29 cellular contexts compared by ENCODE assay signal in the genomic region with DNA sequence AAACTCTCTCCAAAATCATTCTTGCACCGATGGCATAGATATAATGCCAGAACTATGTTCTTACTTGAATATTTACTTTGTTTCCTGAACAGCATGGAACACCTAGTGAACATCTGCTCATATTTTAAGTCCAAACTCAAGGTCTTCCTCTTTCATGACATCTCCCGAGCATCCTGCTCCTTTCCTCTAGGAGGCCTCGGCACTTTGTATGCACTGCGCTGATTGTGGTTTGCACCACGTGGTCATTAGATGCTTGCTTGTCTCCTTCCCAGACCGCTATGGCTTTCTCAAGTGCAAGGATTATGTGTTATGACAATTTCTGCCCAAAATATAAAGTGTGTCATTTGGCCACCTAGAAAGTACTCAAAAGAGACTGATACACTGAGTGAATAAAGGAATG.
"Had no signal": no experiment of that assay in that cellular context is flagged by ENCODE, and none has a peak within 500 bp of the region (broad histone marks: within the 10 kb centered on the region; RNA-seq: fewer than 3 reads in every experiment).

No MANE protein-coding gene starts in this region.

- H3K27me3 Mint-ChIP-seq: activated naive CD8-positive, alpha-beta T cell treated with anti-CD3 and anti-CD28 coated beads for 36 hours; stimulated activated naive B cell treated with anti-CD40 and anti-IgM and Interleukin-4, amounts not matched to agents 10 μg/mL and 1 μg/mL and 100 μg/mL, for 72 hours had no signal

- H3K4me3 Mint-ChIP-seq: activated naive CD4-positive, alpha-beta T cell treated with anti-CD3 and anti-CD28 coated beads for 36 hours; activated naive CD8-positive, alpha-beta T cell treated with anti-CD3 and anti-CD28 coated beads for 36 hours; brain; natural killer cell; stimulated activated naive B cell treated with anti-CD40 and anti-IgM and Interleukin-4, amounts not matched to agents 10 μg/mL and 1 μg/mL and 100 μg/mL, for 72 hours had no signal

- H3K9me3 Mint-ChIP-seq: brain had no signal

- H3K27me3 ChIP-seq: adrenal gland, ascending aorta, cardiac muscle cell, colonic mucosa, dorsolateral prefrontal cortex, gastrocnemius medialis, stomach, suprapubic skin, tibial artery, upper lobe of right lung had no signal

- H3K4me1 Mint-ChIP-seq: activated naive CD8-positive, alpha-beta T cell treated with anti-CD3 and anti-CD28 coated beads for 36 hours; natural killer cell; stimulated activated naive B cell treated with anti-CD40 and anti-IgM and Interleukin-4, amounts not matched to agents 10 μg/mL and 1 μg/mL and 100 μg/mL, for 72 hours had no signal

- H3K36me3 ChIP-seq: adrenal gland, ascending aorta, cardiac muscle cell, colonic mucosa, gastrocnemius medialis, lower lobe of right lung, stomach, suprapubic skin, tibial artery, upper lobe of right lung had no signal

- H3K36me3 Mint-ChIP-seq: activated naive CD8-positive, alpha-beta T cell treated with anti-CD3 and anti-CD28 coated beads for 36 hours; brain; natural killer cell; stimulated activated naive B cell treated with anti-CD40 and anti-IgM and Interleukin-4, amounts not matched to agents 10 μg/mL and 1 μg/mL and 100 μg/mL, for 72 hours had no signal

- DNase-seq: activated CD4-positive, alpha-beta T cell treated with anti-CD3 and anti-CD28 coated beads for 4 hours; activated CD4-positive, alpha-beta T cell treated with anti-CD3 and anti-CD28 coated beads, Interleukin-2, amount 50 U/mL, for 48 hours; activated CD8-positive, alpha-beta memory T cell treated with anti-CD3 and anti-CD28 coated beads for 24 hours; activated effector memory CD4-positive, alpha-beta T cell treated with Interleukin-2 at 50 U/mL for 16 hours; activated naive CD4-positive, alpha-beta T cell treated with anti-CD3 and anti-CD28 coated beads for 36 hours; activated naive CD8-positive, alpha-beta T cell treated with anti-CD3 and anti-CD28 coated beads for 36 hours; adrenal gland; cerebellar nuclear complex; colonic mucosa; dorsolateral prefrontal cortex; effector memory CD4-positive, alpha-beta T cell; erythroblast; gastrocnemius medialis; hippocampal formation; kidney glomerular epithelial cell; lower lobe of right lung; mesenchymal stem cell; natural killer cell; posterior cingulate gyrus; stimulated activated CD4-positive, alpha-beta T cell treated with anti-CD3 and anti-CD28 coated beads, Interleukin-15, amount 100 ng/mL, for 24 hours; stimulated activated CD4-positive, alpha-beta T cell treated with anti-CD3 and anti-CD28 coated beads, Interleukin-2, amount 100 ng/mL, for 24 hours; stimulated activated naive B cell treated with anti-CD40 and anti-IgM and Interleukin-4, amounts not matched to agents 10 μg/mL and 1 μg/mL and 100 μg/mL, for 72 hours; stomach; tibial artery; upper lobe of right lung had no signal

- H3K4me1 ChIP-seq: adrenal gland, ascending aorta, colonic mucosa, gastrocnemius medialis, lower lobe of right lung, stomach, suprapubic skin, tibial artery, upper lobe of right lung had no signal

- H3K9me3 ChIP-seq: adrenal gland, ascending aorta, colonic mucosa, gastrocnemius medialis, lower lobe of right lung, stomach, suprapubic skin, tibial artery, upper lobe of right lung had no signal

- H3K27ac Mint-ChIP-seq: activated naive CD4-positive, alpha-beta T cell treated with anti-CD3 and anti-CD28 coated beads for 36 hours; activated naive CD8-positive, alpha-beta T cell treated with anti-CD3 and anti-CD28 coated beads for 36 hours; brain; natural killer cell; stimulated activated naive B cell treated with anti-CD40 and anti-IgM and Interleukin-4, amounts not matched to agents 10 μg/mL and 1 μg/mL and 100 μg/mL, for 72 hours had no signal

- H3K27ac ChIP-seq: adrenal gland, ascending aorta, cardiac muscle cell, colonic mucosa, gastrocnemius medialis, lower lobe of right lung, stomach, suprapubic skin, tibial artery, upper lobe of right lung had no signal

- H3K4me3 ChIP-seq: adrenal gland, ascending aorta, cardiac muscle cell, colonic mucosa, dorsolateral prefrontal cortex, gastrocnemius medialis, lower lobe of right lung, stomach, suprapubic skin, tibial artery, upper lobe of right lung had no signal
